In genomic region chr4:90733211-90733610, GRCh38 we compare ENCODE assay signal across 38 cellular contexts.
"Had no signal": no experiment of that assay in that cellular context is flagged by ENCODE, and none has a peak within 500 bp of the region (broad histone marks: within the 10 kb centered on the region; RNA-seq: fewer than 3 reads in every experiment).

No MANE protein-coding gene starts in this region.

- H3K9me3 ChIP-seq: adrenal gland, ascending aorta, body of pancreas had no signal

- ATAC-seq: activated naive CD4-positive, alpha-beta T cell treated with anti-CD3 and anti-CD28 coated beads, Interleukin-2, amount 50 U/mL, for 72 hours; activated naive CD8-positive, alpha-beta T cell treated with anti-CD3 and anti-CD28 coated beads, Interleukin-2, amount 50 U/mL, for 24 hours; activated T-cell treated with anti-CD3 and anti-CD28 coated beads, Interleukin-2, amount 50 U/mL, for 4 hours; activated T-cell treated with anti-CD3 and anti-CD28 coated beads, Interleukin-2, amount 50 U/mL, for 72 hours; activated T-helper 17 cell treated with anti-CD3 and anti-CD28 coated beads, Interleukin-2, amount 50 U/mL, for 72 hours; body of pancreas had no signal

- H3K27me3 ChIP-seq: adrenal gland, ascending aorta, body of pancreas, brain microvascular endothelial cell, breast epithelium, cardiac muscle cell had no signal

- H3K36me3 ChIP-seq: adrenal gland, ascending aorta, brain microvascular endothelial cell, breast epithelium, cardiac muscle cell had no signal

- H3K9me3 Mint-ChIP-seq: activated naive CD4-positive, alpha-beta T cell treated with anti-CD3 and anti-CD28 coated beads, Interleukin-2, amount 50 U/mL, for 24 hours; activated T-helper 1 cell treated with anti-CD3 and anti-CD28 coated beads, Interleukin-12 subunit alpha, Interleukin-12 subunit beta, Interleukin-2, Interleukin-4 antibody, amounts not matched to agents 30 ng/mL and 10 ng/mL and 1 ng/mL, durations not matched to agents 14 hours and 24 hours and 36 hours had no signal

- H3K27ac ChIP-seq: adrenal gland, ascending aorta, body of pancreas, brain microvascular endothelial cell, breast epithelium, cardiac muscle cell had no signal

- FAIRE-seq: astrocyte, bronchial epithelial cell had no signal

- H3K36me3 Mint-ChIP-seq: activated naive CD4-positive, alpha-beta T cell treated with anti-CD3 and anti-CD28 coated beads, Interleukin-2, amount 10 ng/mL, durations not matched to agents 7 days and 5 days; activated naive CD4-positive, alpha-beta T cell treated with anti-CD3 and anti-CD28 coated beads, Interleukin-2, amount 50 U/mL, for 24 hours; activated naive CD4-positive, alpha-beta T cell treated with anti-CD3 and anti-CD28 coated beads, Interleukin-2, amount 50 U/mL, for 72 hours; activated naive CD8-positive, alpha-beta T cell; activated naive CD8-positive, alpha-beta T cell treated with anti-CD3 and anti-CD28 coated beads for 36 hours; activated naive CD8-positive, alpha-beta T cell treated with anti-CD3 and anti-CD28 coated beads, Interleukin-2, amount 10 ng/mL, durations not matched to agents 7 days and 5 days; brain had no signal

- H3K27me3 Mint-ChIP-seq: activated naive CD4-positive, alpha-beta T cell treated with anti-CD3 and anti-CD28 coated beads, Interleukin-2, amount 10 ng/mL, durations not matched to agents 7 days and 5 days; activated naive CD4-positive, alpha-beta T cell treated with anti-CD3 and anti-CD28 coated beads, Interleukin-2, amount 50 U/mL, for 24 hours; activated naive CD8-positive, alpha-beta T cell; activated naive CD8-positive, alpha-beta T cell treated with anti-CD3 and anti-CD28 coated beads for 36 hours; activated naive CD8-positive, alpha-beta T cell treated with anti-CD3 and anti-CD28 coated beads, Interleukin-2, amount 50 U/mL, for 24 hours; activated T-helper 17 cell treated with anti-CD3 and anti-CD28 coated beads, Interleukin-2, amount 50 U/mL, for 72 hours; central memory CD8-positive, alpha-beta T cell had no signal

- H3K4me1 Mint-ChIP-seq: activated naive CD4-positive, alpha-beta T cell treated with anti-CD3 and anti-CD28 coated beads, Interleukin-2, amount 10 ng/mL, durations not matched to agents 7 days and 5 days; activated naive CD4-positive, alpha-beta T cell treated with anti-CD3 and anti-CD28 coated beads, Interleukin-2, amount 50 U/mL, for 24 hours; activated naive CD8-positive, alpha-beta T cell treated with anti-CD3 and anti-CD28 coated beads for 36 hours; activated naive CD8-positive, alpha-beta T cell treated with anti-CD3 and anti-CD28 coated beads, Interleukin-2, amount 10 ng/mL, durations not matched to agents 7 days and 5 days; activated naive CD8-positive, alpha-beta T cell treated with anti-CD3 and anti-CD28 coated beads, Interleukin-2, amount 50 U/mL, for 24 hours; activated T-helper 17 cell treated with anti-CD3 and anti-CD28 coated beads, Interleukin-2, amount 50 U/mL, for 72 hours; brain; central memory CD8-positive, alpha-beta T cell had no signal

- H3K27ac Mint-ChIP-seq: activated naive CD4-positive, alpha-beta T cell treated with anti-CD3 and anti-CD28 coated beads for 36 hours; activated naive CD4-positive, alpha-beta T cell treated with anti-CD3 and anti-CD28 coated beads, Interleukin-2, amount 10 ng/mL, durations not matched to agents 7 days and 5 days; activated naive CD4-positive, alpha-beta T cell treated with anti-CD3 and anti-CD28 coated beads, Interleukin-2, amount 50 U/mL, for 24 hours; activated naive CD4-positive, alpha-beta T cell treated with anti-CD3 and anti-CD28 coated beads, Interleukin-2, amount 50 U/mL, for 72 hours; activated naive CD8-positive, alpha-beta T cell; activated naive CD8-positive, alpha-beta T cell treated with anti-CD3 and anti-CD28 coated beads for 36 hours; activated naive CD8-positive, alpha-beta T cell treated with anti-CD3 and anti-CD28 coated beads, Interleukin-2, amount 10 ng/mL, durations not matched to agents 7 days and 5 days; activated naive CD8-positive, alpha-beta T cell treated with anti-CD3 and anti-CD28 coated beads, Interleukin-2, amount 50 U/mL, for 24 hours; activated T-cell treated with anti-CD3 and anti-CD28 coated beads, Interleukin-2, amount 50 U/mL, for 72 hours; activated T-helper 1 cell treated with anti-CD3 and anti-CD28 coated beads, Interleukin-12 subunit alpha, Interleukin-12 subunit beta, Interleukin-2, Interleukin-4 antibody, amounts not matched to agents 30 ng/mL and 10 ng/mL and 1 ng/mL, durations not matched to agents 14 hours and 24 hours and 36 hours; activated T-helper 17 cell treated with anti-CD3 and anti-CD28 coated beads, Interleukin-2, amount 50 U/mL, for 72 hours; activated T-helper 2 cell treated with anti-CD3 and anti-CD28 coated beads, Interferon-gamma antibody, Interleukin-2, Interleukin-4, amounts not matched to agents 10 μg/mL and 5 μg/mL and 100 μg/mL, durations not matched to agents 14 hours and 24 hours and 36 hours; brain had no signal

- H3K4me3 ChIP-seq: adrenal gland, ascending aorta, body of pancreas, breast epithelium, cardiac muscle cell had no signal

- H3K4me1 ChIP-seq: adrenal gland, ascending aorta, body of pancreas, breast epithelium had no signal

- DNase-seq: activated effector memory CD4-positive, alpha-beta T cell treated with anti-CD3 and anti-CD28 coated beads, Interleukin-2, amount 50 U/mL, for 16 hours; activated effector memory CD4-positive, alpha-beta T cell treated with Interleukin-2 at 50 U/mL for 16 hours; activated gamma-delta T cell; activated gamma-delta T cell treated with Interleukin-2 at 50 U/mL for 16 hours; activated naive CD4-positive, alpha-beta T cell; activated naive CD4-positive, alpha-beta T cell treated with anti-CD3 and anti-CD28 coated beads for 36 hours; activated naive CD4-positive, alpha-beta T cell treated with anti-CD3 and anti-CD28 coated beads, Interleukin-2, amount 10 ng/mL, durations not matched to agents 7 days and 5 days; activated naive CD4-positive, alpha-beta T cell treated with anti-CD3 and anti-CD28 coated beads, Interleukin-2, amount 50 U/mL, for 16 hours; activated naive CD4-positive, alpha-beta T cell treated with Interleukin-2 at 50 U/mL for 16 hours; activated naive CD8-positive, alpha-beta T cell treated with anti-CD3 and anti-CD28 coated beads for 36 hours; activated naive CD8-positive, alpha-beta T cell treated with anti-CD3 and anti-CD28 coated beads, Interleukin-2, amount 10 ng/mL, durations not matched to agents 7 days and 5 days; activated naive CD8-positive, alpha-beta T cell treated with anti-CD3 and anti-CD28 coated beads, Interleukin-2, amount 50 U/mL, for 24 hours; activated T-cell treated with anti-CD3 and anti-CD28 coated beads, Interleukin-2, amount 50 U/mL, for 4 hours; activated T-cell treated with anti-CD3 and anti-CD28 coated beads, Interleukin-2, amount 50 U/mL, for 48 hours; activated T-cell treated with anti-CD3 and anti-CD28 coated beads, Interleukin-2, amount 50 U/mL, for 72 hours; adrenal gland; amniotic stem cell; amygdala; anterior cingulate cortex; aorta; body of pancreas; brain microvascular endothelial cell; caudate nucleus; central memory CD4-positive, alpha-beta T cell; cerebellar nuclear complex had no signal

- H3K4me3 Mint-ChIP-seq: activated naive CD4-positive, alpha-beta T cell treated with anti-CD3 and anti-CD28 coated beads for 36 hours; activated naive CD4-positive, alpha-beta T cell treated with anti-CD3 and anti-CD28 coated beads, Interleukin-2, amount 10 ng/mL, durations not matched to agents 7 days and 5 days; activated naive CD4-positive, alpha-beta T cell treated with anti-CD3 and anti-CD28 coated beads, Interleukin-2, amount 50 U/mL, for 24 hours; activated naive CD8-positive, alpha-beta T cell; activated naive CD8-positive, alpha-beta T cell treated with anti-CD3 and anti-CD28 coated beads for 36 hours; activated naive CD8-positive, alpha-beta T cell treated with anti-CD3 and anti-CD28 coated beads, Interleukin-2, amount 10 ng/mL, durations not matched to agents 7 days and 5 days; activated naive CD8-positive, alpha-beta T cell treated with anti-CD3 and anti-CD28 coated beads, Interleukin-2, amount 50 U/mL, for 24 hours; activated T-cell treated with anti-CD3 and anti-CD28 coated beads, Interleukin-2, amount 50 U/mL, for 4 hours; activated T-cell treated with anti-CD3 and anti-CD28 coated beads, Interleukin-2, amount 50 U/mL, for 72 hours; activated T-helper 1 cell treated with anti-CD3 and anti-CD28 coated beads, Interleukin-12 subunit alpha, Interleukin-12 subunit beta, Interleukin-2, Interleukin-4 antibody, amounts not matched to agents 30 ng/mL and 10 ng/mL and 1 ng/mL, durations not matched to agents 14 hours and 24 hours and 36 hours; activated T-helper 17 cell treated with anti-CD3 and anti-CD28 coated beads, Interleukin-2, amount 50 U/mL, for 72 hours; brain; central memory CD8-positive, alpha-beta T cell had no signal
